In the genomic region with DNA sequence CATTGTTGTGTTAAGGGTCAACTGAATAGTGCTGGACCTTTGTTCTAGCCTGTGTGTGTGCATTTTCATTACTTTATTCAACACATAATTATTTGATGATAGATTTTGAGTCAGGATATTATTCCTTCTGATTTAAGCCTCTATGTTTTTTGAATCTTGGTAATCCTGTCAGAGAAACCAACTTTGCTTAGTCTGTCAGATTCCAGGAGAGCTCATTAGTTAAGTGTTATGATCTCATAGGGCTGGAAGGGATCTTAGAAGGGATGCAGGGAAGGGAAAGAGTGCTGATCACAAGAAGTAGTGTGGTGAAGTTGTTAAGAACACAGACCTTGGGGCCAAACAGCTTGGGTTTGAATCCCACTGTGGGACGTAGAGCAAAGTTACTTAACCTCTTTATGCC, we compare ENCODE assay signal across 1 cellular context.
TF ChIP-seq lines count a peak whose summit lies in the region.

No MANE protein-coding gene starts in this region.

TF ChIP-seq in GM23338, 12 proteins besides CTCF, POLR2A, EP300 and RAD21 (continued from another document):
- TF ChIP-seq, protein P1, sequence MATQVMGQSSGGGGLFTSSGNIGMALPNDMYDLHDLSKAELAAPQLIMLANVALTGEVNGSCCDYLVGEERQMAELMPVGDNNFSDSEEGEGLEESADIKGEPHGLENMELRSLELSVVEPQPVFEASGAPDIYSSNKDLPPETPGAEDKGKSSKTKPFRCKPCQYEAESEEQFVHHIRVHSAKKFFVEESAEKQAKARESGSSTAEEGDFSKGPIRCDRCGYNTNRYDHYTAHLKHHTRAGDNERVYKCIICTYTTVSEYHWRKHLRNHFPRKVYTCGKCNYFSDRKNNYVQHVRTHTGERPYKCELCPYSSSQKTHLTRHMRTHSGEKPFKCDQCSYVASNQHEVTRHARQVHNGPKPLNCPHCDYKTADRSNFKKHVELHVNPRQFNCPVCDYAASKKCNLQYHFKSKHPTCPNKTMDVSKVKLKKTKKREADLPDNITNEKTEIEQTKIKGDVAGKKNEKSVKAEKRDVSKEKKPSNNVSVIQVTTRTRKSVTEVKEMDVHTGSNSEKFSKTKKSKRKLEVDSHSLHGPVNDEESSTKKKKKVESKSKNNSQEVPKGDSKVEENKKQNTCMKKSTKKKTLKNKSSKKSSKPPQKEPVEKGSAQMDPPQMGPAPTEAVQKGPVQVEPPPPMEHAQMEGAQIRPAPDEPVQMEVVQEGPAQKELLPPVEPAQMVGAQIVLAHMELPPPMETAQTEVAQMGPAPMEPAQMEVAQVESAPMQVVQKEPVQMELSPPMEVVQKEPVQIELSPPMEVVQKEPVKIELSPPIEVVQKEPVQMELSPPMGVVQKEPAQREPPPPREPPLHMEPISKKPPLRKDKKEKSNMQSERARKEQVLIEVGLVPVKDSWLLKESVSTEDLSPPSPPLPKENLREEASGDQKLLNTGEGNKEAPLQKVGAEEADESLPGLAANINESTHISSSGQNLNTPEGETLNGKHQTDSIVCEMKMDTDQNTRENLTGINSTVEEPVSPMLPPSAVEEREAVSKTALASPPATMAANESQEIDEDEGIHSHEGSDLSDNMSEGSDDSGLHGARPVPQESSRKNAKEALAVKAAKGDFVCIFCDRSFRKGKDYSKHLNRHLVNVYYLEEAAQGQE (IDR thresholded peaks at IDR 0.05; ENCODE audit: unreplicated experiment) = no peak
- TF ChIP-seq EZH2 (IDR thresholded peaks at IDR 0.05; ENCODE audit: low read depth, unreplicated experiment) (no peak), STAT1 (IDR thresholded peaks at IDR 0.05; ENCODE audit: unreplicated experiment) (no peak), CREB1 (CRISPR knock-in tag; IDR thresholded peaks at IDR 0.05; ENCODE audit: low read depth) (no peak), JUNB (IDR thresholded peaks at IDR 0.05; ENCODE audit: unreplicated experiment) (no peak), NANOG (IDR thresholded peaks at IDR 0.05; ENCODE audit: borderline replicate concordance) (no peak)
